Comparison of ENCODE assay signal across 11 cellular contexts in genomic region chrX:149937328-149937727, GRCh38. TPM values are rescaled to one million over a fixed set of nuclear protein-coding genes. Genes with fewer than 3 reads are reported as not detected.
DNase-seq lines count a peak whose midpoint lies in the region; ATAC-seq and TF ChIP-seq lines count a peak whose summit lies in the region.
"Not testable (repeated sequence)": the region's sequence is repeated elsewhere in the genome, so short reads cannot be mapped to it uniquely, and the experiment has no call there.
"Had no signal": no experiment of that assay in that cellular context is flagged by ENCODE, and none has a peak within 500 bp of the region (broad histone marks: within the 10 kb centered on the region; RNA-seq: fewer than 3 reads in every experiment).

No MANE protein-coding gene starts in this region.

- ATAC-seq in memory B cell (ENCODE audit: low read depth); upper lobe of right lung: not testable (repeated sequence)

- H3K4me2 ChIP-seq in mammary epithelial cell (ENCODE audit: insufficient read depth, low read depth, low read length): peak overlapping the region; percentile 68

- peak overlapping the region; percentile 85 for H3K4me3 Mint-ChIP-seq in activated CD4-positive, alpha-beta memory T cell treated with anti-CD3 and anti-CD28 coated beads, Interleukin-2, amount 10 ng/mL, durations not matched to agents 7 days and 5 days
- H3K4me3 Mint-ChIP-seq in memory B cell: peak overlapping the region; percentile 100

- peak overlapping the region; percentile 83 for H3K9ac ChIP-seq in mammary epithelial cell (ENCODE audit: insufficient read depth, low read length)

- not testable (repeated sequence) for DNase-seq in GM12864 (ENCODE audit: low read depth); activated CD4-positive, alpha-beta memory T cell treated with anti-CD3 and anti-CD28 coated beads, Interleukin-2, amount 10 ng/mL, durations not matched to agents 7 days and 5 days; mammary epithelial cell; fibroblast of villous mesenchyme (ENCODE audit: low read depth); memory B cell (ENCODE audit: low spot score in 2 of 2); prostate gland (ENCODE audit: low spot score); upper lobe of right lung
- DNase-seq in NCI-H2227 (lab: John Stamatoyannopoulos, UW; ENCODE audit: unreplicated experiment): peak; percentile 18

- CTCF ChIA-PET in activated CD4-positive, alpha-beta memory T cell treated with anti-CD3 and anti-CD28 coated beads, Interleukin-2, amount 10 ng/mL, durations not matched to agents 7 days and 5 days (lab: Charles Lee): interaction anchor here (2.7 kb wide), 1 partner anchor 65 kb away, joined by 6 read pairs; no protein-coding TSS in a partner anchor
- CTCF ChIA-PET in mammary epithelial cell (lab: Charles Lee; ENCODE audit: low non-redundant PET): not testable (repeated sequence)

- H2AFZ ChIP-seq in mammary epithelial cell (ENCODE audit: low read depth, low read length): not testable (repeated sequence)

- H3K27me3 ChIP-seq in mammary epithelial cell (ENCODE audit: insufficient read depth, low read length); prostate gland (replicated peaks; ENCODE audit: insufficient read depth); upper lobe of right lung: not testable (repeated sequence)

- not testable (repeated sequence) for BruUV-seq in mammary epithelial cell (replicated peaks; lab: Mats Ljungman, UMichigan)

- dilution Hi-C loops in mammary epithelial cell (cut with HindIII; ENCODE audit: low sequenced_read_pairs): not testable (repeated sequence)

- H3K27ac Mint-ChIP-seq in activated CD4-positive, alpha-beta memory T cell treated with anti-CD3 and anti-CD28 coated beads, Interleukin-2, amount 10 ng/mL, durations not matched to agents 7 days and 5 days: peak overlapping the region; percentile 100
- H3K27ac Mint-ChIP-seq in memory B cell: peak overlapping the region; percentile 99

- H3K27me3 Mint-ChIP-seq in activated CD4-positive, alpha-beta memory T cell treated with anti-CD3 and anti-CD28 coated beads, Interleukin-2, amount 10 ng/mL, durations not matched to agents 7 days and 5 days; memory B cell: not testable (repeated sequence)

- peaks cover 15% of the 10 kb centered on the region for H3K79me2 ChIP-seq in mammary epithelial cell (ENCODE audit: insufficient read depth, low read length)

- not testable (repeated sequence) for TF ChIP-seq CTCF in GM12864 (IDR thresholded peaks at IDR 0.05; ENCODE audit: low read depth, low read length, missing control alignments); mammary epithelial cell (conservative IDR thresholded peaks at IDR 0.05 in 1 of 2, IDR thresholded peaks at IDR 0.05 in 1 of 2; ENCODE audit: extremely low read depth in 1 of 2, insufficient read depth in 1 of 2, low read depth in 1 of 2, low read length in 2 of 2); fibroblast of villous mesenchyme (IDR thresholded peaks at IDR 0.05; ENCODE audit: insufficient read depth, low read depth, low read length); prostate gland (IDR thresholded peaks at IDR 0.05); upper lobe of right lung (IDR thresholded peaks at IDR 0.05)

- H3K4me1 Mint-ChIP-seq in activated CD4-positive, alpha-beta memory T cell treated with anti-CD3 and anti-CD28 coated beads, Interleukin-2, amount 10 ng/mL, durations not matched to agents 7 days and 5 days: not testable (repeated sequence)
- peaks cover 14% of the 10 kb centered on the region for H3K4me1 Mint-ChIP-seq in memory B cell

- in situ Hi-C loops in mammary epithelial cell (cut with MboI; ENCODE audit: low sequenced_read_pairs in 2 of 2): not testable (repeated sequence)

- intact Hi-C loops in mammary epithelial cell (cut with micrococcal nuclease); prostate gland (cut with DNase I); upper lobe of right lung (cut with DNase I): not testable (repeated sequence)

- WGBS in mammary epithelial cell (ENCODE audit: low coverage, missing lambda C conversion rate): 67% methylated on average over 3 of the region's 5 CpGs
- WGBS in prostate gland: 58% methylated on average over 2 of the region's 5 CpGs

- not testable (repeated sequence) for H3K9me3 ChIP-seq in mammary epithelial cell (replicated peaks; ENCODE audit: insufficient read depth, low read length); prostate gland; upper lobe of right lung

- not testable (repeated sequence) for H3K36me3 Mint-ChIP-seq in activated CD4-positive, alpha-beta memory T cell treated with anti-CD3 and anti-CD28 coated beads, Interleukin-2, amount 10 ng/mL, durations not matched to agents 7 days and 5 days (ENCODE audit: low read depth); memory B cell

- H3K36me3 ChIP-seq in mammary epithelial cell (ENCODE audit: insufficient read depth, low read length); prostate gland; upper lobe of right lung: not testable (repeated sequence)

- H3K4me3 ChIP-seq in GM12864 (ENCODE audit: low read depth, low read length): peak overlapping the region; percentile 79
- H3K4me3 ChIP-seq in mammary epithelial cell (replicated peaks in 1 of 3; ENCODE audit: insufficient read depth in 1 of 3, low read depth in 2 of 3, low read length in 3 of 3): peak overlapping the region; percentile 48 to 82 (median 54)
- H3K4me3 ChIP-seq in fibroblast of villous mesenchyme (ENCODE audit: low read depth, low read length): peak overlapping the region; percentile 81
- peak overlapping the region; percentile 56 for H3K4me3 ChIP-seq in prostate gland
- peak overlapping the region; percentile 69 for H3K4me3 ChIP-seq in upper lobe of right lung

- not testable (repeated sequence) for TF ChIP-seq POLR2A in prostate gland (IDR thresholded peaks at IDR 0.05)

- POLR2A ChIA-PET in activated CD4-positive, alpha-beta memory T cell treated with anti-CD3 and anti-CD28 coated beads, Interleukin-2, amount 10 ng/mL, durations not matched to agents 7 days and 5 days (lab: Charles Lee): interaction anchor here (1.1 kb wide), 1 partner anchor 432 kb away, joined by 3 read pairs; no protein-coding TSS in a partner anchor

- H3K9me3 Mint-ChIP-seq in activated CD4-positive, alpha-beta memory T cell treated with anti-CD3 and anti-CD28 coated beads, Interleukin-2, amount 10 ng/mL, durations not matched to agents 7 days and 5 days; memory B cell: not testable (repeated sequence)

- H4K20me1 ChIP-seq in mammary epithelial cell (ENCODE audit: insufficient read depth, low read length): not testable (repeated sequence)

- H3K4me1 ChIP-seq in mammary epithelial cell (ENCODE audit: insufficient read depth, low read length); prostate gland (replicated peaks); upper lobe of right lung: not testable (repeated sequence)

- peak overlapping the region; percentile 82 for H3K27ac ChIP-seq in mammary epithelial cell (ENCODE audit: insufficient read depth, low read depth, low read length)
- H3K27ac ChIP-seq in prostate gland: peak overlapping the region; percentile 88 to 92
- H3K27ac ChIP-seq in upper lobe of right lung: not testable (repeated sequence)

RNA-seq across cellular contexts. Expression of gene EOLA2, which starts 1.0 kb away (rescaled TPM):
- total RNA-seq in activated CD4-positive, alpha-beta memory T cell treated with anti-CD3 and anti-CD28 coated beads, Interleukin-2, amount 10 ng/mL, durations not matched to agents 7 days and 5 days: 10 to 100 TPM; 40.6 to 45.0 TPM
- total RNA-seq in mammary epithelial cell (10 to 100 TPM; 32.8 to 39.8 TPM), fibroblast of villous mesenchyme (16.4 and 23.2 TPM in 2 replicates), prostate gland (10 to 100 TPM; 30.2 to 32.0 TPM), upper lobe of right lung (26.3 TPM)
- polyA plus RNA-seq in mammary epithelial cell: 33.3 TPM
- 22.4 TPM for polyA minus RNA-seq in mammary epithelial cell

RNA-seq across cellular contexts. Expression of gene HSFX4, which starts 8.0 kb away (rescaled TPM):
- not detected for total RNA-seq in activated CD4-positive, alpha-beta memory T cell treated with anti-CD3 and anti-CD28 coated beads, Interleukin-2, amount 10 ng/mL, durations not matched to agents 7 days and 5 days
- total RNA-seq in mammary epithelial cell (not detected), fibroblast of villous mesenchyme (not detected in 2 replicates), prostate gland (not detected), upper lobe of right lung (not detected)
- polyA plus RNA-seq in mammary epithelial cell: not detected
- polyA minus RNA-seq in mammary epithelial cell: not detected
- total RNA-seq: HT-29, SK-MEL-5 had no signal
- polyA plus RNA-seq: small intestine had no signal

RNA-seq across cellular contexts. Expression of gene MAGEA8, which starts 56.3 kb away (rescaled TPM):
- total RNA-seq in activated CD4-positive, alpha-beta memory T cell treated with anti-CD3 and anti-CD28 coated beads, Interleukin-2, amount 10 ng/mL, durations not matched to agents 7 days and 5 days: not detected
- total RNA-seq in mammary epithelial cell: not detected
- polyA plus RNA-seq in mammary epithelial cell: not detected
- not detected for polyA minus RNA-seq in mammary epithelial cell
- total RNA-seq in fibroblast of villous mesenchyme: not detected in 2 replicates
- total RNA-seq in prostate gland: 1 to 10 TPM in 1 of 2 donors, not detected in 1; 1.0 TPM
- total RNA-seq in upper lobe of right lung: not detected
- total RNA-seq: HT-29, SK-MEL-5 had no signal
- polyA plus RNA-seq: small intestine had no signal
